ENCODE assay signal across 8 cellular contexts in the genomic region with DNA sequence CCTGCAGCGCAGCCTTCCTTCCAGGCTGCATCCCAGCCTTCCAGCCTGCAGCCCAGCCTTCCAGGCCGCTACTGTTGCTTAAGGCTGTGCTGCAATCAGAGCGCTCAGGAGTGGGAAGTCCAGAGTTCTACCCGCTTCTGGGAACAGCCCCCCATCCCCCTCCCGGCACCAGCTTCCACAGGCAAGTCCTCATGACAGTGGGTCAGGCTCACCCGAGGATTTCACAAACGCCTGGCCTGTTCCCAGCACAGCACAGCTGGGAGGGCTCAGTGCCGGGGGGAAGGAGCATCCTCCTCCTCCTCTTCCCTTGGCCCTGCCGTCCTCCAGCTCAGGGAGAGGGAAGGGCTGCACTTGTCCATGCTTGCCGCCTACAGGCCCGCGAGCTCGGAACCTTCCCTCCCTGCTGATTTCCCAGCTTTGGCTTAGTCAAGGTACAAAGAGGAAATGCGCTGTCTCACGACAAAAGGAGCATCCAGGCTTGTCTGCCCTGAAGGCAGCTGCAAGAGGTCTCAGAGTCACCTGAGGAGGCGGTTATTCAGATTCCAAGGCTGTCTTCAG. TPM values are rescaled to one million over a fixed set of nuclear protein-coding genes. Genes with fewer than 3 reads are reported as not detected.
DNase-seq lines count a peak whose midpoint lies in the region; ATAC-seq and TF ChIP-seq lines count a peak whose summit lies in the region.

No MANE protein-coding gene starts in this region.

- peak overlapping the region; percentile 7 for H3K9ac ChIP-seq in skeletal muscle satellite cell (ENCODE audit: low read depth, low read length)

- CTCF ChIA-PET in A673 (lab: Charles Lee) = no interaction called here

- H3K4me3 Mint-ChIP-seq in activated T-cell treated with anti-CD3 and anti-CD28 coated beads, Interleukin-2, amount 50 U/mL, for 4 hours = peak overlapping the region; percentile 37
- H3K4me3 Mint-ChIP-seq in immature natural killer cell = peak overlapping the region in 4 of 5 donors; percentile 21 to 84 (median 43)

- H3K27ac Mint-ChIP-seq in immature natural killer cell = no peak overlapping the region

- TF ChIP-seq CTCF in A673 (conservative IDR thresholded peaks at IDR 0.05; ENCODE audit: low read depth, low read length) = no peak

- no peak for DNase-seq in activated T-cell treated with anti-CD3 and anti-CD28 coated beads, Interleukin-2, amount 50 U/mL, for 4 hours
- no peak for DNase-seq in activated T-cell treated with anti-CD3 and anti-CD28 coated beads, Interleukin-2, amount 50 U/mL, for 48 hours
- DNase-seq in brain pericyte (ENCODE audit: low read depth, low spot score) (peak; percentile 96), immature natural killer cell (no peak), A673 (ENCODE audit: low spot score) (no peak), OCI-M1 (lab: John Stamatoyannopoulos, UW) (no peak)
- no peak for DNase-seq in stimulated activated CD4-positive, alpha-beta T cell treated with anti-CD3 and anti-CD28 coated beads, Interleukin-2, amount 100 ng/mL, for 24 hours

- H3K4me1 ChIP-seq in skeletal muscle satellite cell (ENCODE audit: control insufficient read depth, insufficient read depth, low read length) (peaks cover 46% of the 10 kb centered on the region), A673 (ENCODE audit: insufficient read depth, low read length, poor library complexity, severe bottlenecking) (peaks cover 29% of the 10 kb centered on the region)

- H3K4me3 ChIP-seq in skeletal muscle satellite cell (ENCODE audit: low read length) (peak overlapping the region; percentile 8), A673 (ENCODE audit: low read depth, low read length, poor library complexity, severe bottlenecking) (no peak overlapping the region)

- H3K27me3 Mint-ChIP-seq in activated T-cell treated with anti-CD3 and anti-CD28 coated beads, Interleukin-2, amount 50 U/mL, for 4 hours (ENCODE audit: low read depth) = no peaks in the 10 kb centered on the region
- H3K27me3 Mint-ChIP-seq in immature natural killer cell (ENCODE audit: low read depth in 3 of 3) = peaks cover 3 to 14% (median 11%) of the 10 kb centered on the region in 3 donors

- H3K36me3 Mint-ChIP-seq in activated T-cell treated with anti-CD3 and anti-CD28 coated beads, Interleukin-2, amount 50 U/mL, for 4 hours (ENCODE audit: insufficient read depth) = peaks cover 6% of the 10 kb centered on the region
- H3K36me3 Mint-ChIP-seq in immature natural killer cell = no peaks in the 10 kb centered on the region

- no TSS peak for BruUV-seq in A673 (replicated peaks; lab: Mats Ljungman, UMichigan)

- H3K4me2 ChIP-seq in skeletal muscle satellite cell (ENCODE audit: low read length) = peak overlapping the region; percentile 77

- POLR2A ChIA-PET in A673 (lab: Charles Lee; ENCODE audit: low non-redundant PET) = no interaction called here

- no peaks in the 10 kb centered on the region for H3K9me3 Mint-ChIP-seq in activated T-cell treated with anti-CD3 and anti-CD28 coated beads, Interleukin-2, amount 50 U/mL, for 4 hours
- H3K9me3 Mint-ChIP-seq in immature natural killer cell = no peaks in the 10 kb centered on the region

- intact Hi-C loops in A673 (cut with micrococcal nuclease; ENCODE audit: unreplicated experiment) = no loop called here

- peaks cover 8% of the 10 kb centered on the region for H3K36me3 ChIP-seq in skeletal muscle satellite cell (ENCODE audit: insufficient read depth, low read length)
- no peaks in the 10 kb centered on the region for H3K36me3 ChIP-seq in A673 (ENCODE audit: insufficient read depth, low read length, poor library complexity, severe bottlenecking)

- H3K9me3 ChIP-seq in skeletal muscle satellite cell (replicated peaks; ENCODE audit: low read length) = no peaks in the 10 kb centered on the region
- H3K9me3 ChIP-seq in A673 (ENCODE audit: low read depth, low read length, poor library complexity, severe bottlenecking) = no peaks in the 10 kb centered on the region

- H3K4me1 Mint-ChIP-seq in activated T-cell treated with anti-CD3 and anti-CD28 coated beads, Interleukin-2, amount 50 U/mL, for 4 hours (ENCODE audit: low read depth) = peaks cover 76% of the 10 kb centered on the region
- peaks cover 29 to 34% of the 10 kb centered on the region in 2 donors for H3K4me1 Mint-ChIP-seq in immature natural killer cell

- H3K27me3 ChIP-seq in skeletal muscle satellite cell (ENCODE audit: control insufficient read depth, insufficient read depth, low read length) (no peaks in the 10 kb centered on the region), A673 (replicated peaks; ENCODE audit: insufficient read depth, low read depth, low read length, poor library complexity) (no peaks in the 10 kb centered on the region)

- no peak overlapping the region for H3K27ac ChIP-seq in A673 (ENCODE audit: low read depth, low read length, poor library complexity, severe bottlenecking)

- ATAC-seq in activated T-cell treated with anti-CD3 and anti-CD28 coated beads, Interleukin-2, amount 50 U/mL, for 4 hours = no peak

RNA-seq across cellular contexts. Expression of a gene that starts 8.3 kb away (rescaled TPM):
- 100 to 1,000 TPM; 118 to 143 (median 136) TPM for total RNA-seq in activated T-cell treated with anti-CD3 and anti-CD28 coated beads, Interleukin-2, amount 50 U/mL, for 4 hours
- 10 to 100 TPM in 2 of 3 donors, 1 to 10 TPM in 1; 9.0 to 15.4 (median 10.6) TPM for polyA plus RNA-seq in immature natural killer cell
- 52.0 and 93.5 TPM in 2 replicates for total RNA-seq in skeletal muscle satellite cell (2012; rRNA removed)
- total RNA-seq in A673 (2021) = 7.2 and 9.5 TPM in 2 replicates

RNA-seq across cellular contexts. Expression of a gene that starts 26.9 kb away (rescaled TPM):
- 10 to 100 TPM; 47.4 to 51.7 (median 47.5) TPM for total RNA-seq in activated T-cell treated with anti-CD3 and anti-CD28 coated beads, Interleukin-2, amount 50 U/mL, for 4 hours
- 10 to 100 TPM; 17.0 to 27.5 (median 27.2) TPM for polyA plus RNA-seq in immature natural killer cell
- 24.6 and 25.8 TPM in 2 replicates for total RNA-seq in skeletal muscle satellite cell (2012; rRNA removed)
- 42.5 and 44.2 TPM in 2 replicates for total RNA-seq in A673 (2021)

Comparison
In these comparisons a context has a peak if more than half of its experiments do, and no peak if none do; other contexts are left out.
1. RNA of a gene that starts 8.3 kb away (total RNA-seq): 118 to 143 TPM in activated T-cell treated with anti-CD3 and anti-CD28 coated beads, Interleukin-2, amount 50 U/mL, for 4 hours; 7.2 to 9.5 TPM in A673; every median in the first group is over 10 times any median in the second.